In the genomic region with DNA sequence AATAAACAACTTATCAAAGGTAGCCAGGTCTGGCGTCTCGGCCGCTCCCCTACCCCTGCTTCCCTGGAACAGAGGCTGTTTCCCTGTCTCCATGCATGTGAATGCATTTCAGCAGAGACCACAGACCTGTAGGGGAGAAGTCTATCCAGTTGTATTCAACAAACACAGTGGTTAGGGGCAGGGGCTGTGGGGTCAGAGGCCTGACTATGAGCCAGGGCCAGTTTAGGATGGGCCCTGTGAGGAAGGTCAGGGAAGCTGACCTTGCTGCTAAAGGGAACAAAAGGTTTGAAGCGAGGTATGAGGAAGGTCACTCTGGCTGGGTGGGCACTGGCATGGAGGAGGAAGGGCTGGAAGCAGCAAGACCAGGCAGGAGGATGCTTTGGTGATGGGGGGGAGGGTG, we compare ENCODE assay signal across 22 cellular contexts.
DNase-seq lines count a peak whose midpoint lies in the region; ATAC-seq and TF ChIP-seq lines count a peak whose summit lies in the region.
"Had no signal": no experiment of that assay in that cellular context is flagged by ENCODE, and none has a peak within 500 bp of the region (broad histone marks: within the 10 kb centered on the region; RNA-seq: fewer than 3 reads in every experiment).

No MANE protein-coding gene starts in this region.

- intact Hi-C loops in posterior vena cava (cut with DNase I): no loop called here

- peaks cover 2% of the 10 kb centered on the region for H3K36me3 Mint-ChIP-seq in central memory CD8-positive, alpha-beta T cell (ENCODE audit: insufficient read depth)
- peaks cover 1% of the 10 kb centered on the region for H3K36me3 Mint-ChIP-seq in mesothelial cell of epicardium
- H3K36me3 Mint-ChIP-seq: activated CD4-positive, alpha-beta memory T cell treated with anti-CD3 and anti-CD28 coated beads for 36 hours; CD8-positive, alpha-beta memory T cell had no signal

- H3K27me3 ChIP-seq in cardiac muscle cell (no peaks in the 10 kb centered on the region), right atrium auricular region (no peaks in the 10 kb centered on the region), suprapubic skin (no peaks in the 10 kb centered on the region)
- H3K27me3 ChIP-seq: adrenal gland, ovary, thyroid gland had no signal

- H3K4me1 ChIP-seq in cardiac muscle cell (ENCODE audit: low read depth) (peaks cover 9% of the 10 kb centered on the region), right atrium auricular region (peaks cover 0 to 20% of the 10 kb centered on the region in 2 donors), suprapubic skin (no peaks in the 10 kb centered on the region)
- H3K4me1 ChIP-seq: adrenal gland had no signal

- H3K27ac ChIP-seq in cardiac muscle cell (peak overlapping the region; percentile 43), right atrium auricular region (no peak overlapping the region), suprapubic skin (no peak overlapping the region)
- H3K27ac ChIP-seq: adrenal gland, ovary, thyroid gland had no signal

- H3K27me3 Mint-ChIP-seq in central memory CD8-positive, alpha-beta T cell: no peaks in the 10 kb centered on the region
- H3K27me3 Mint-ChIP-seq in mesothelial cell of epicardium (ENCODE audit: low read depth): no peaks in the 10 kb centered on the region
- H3K27me3 Mint-ChIP-seq: activated CD4-positive, alpha-beta memory T cell treated with anti-CD3 and anti-CD28 coated beads for 36 hours; CD8-positive, alpha-beta memory T cell; stimulated activated naive CD8-positive, alpha-beta T cell treated with anti-CD3 and anti-CD28 coated beads, Interleukin-15, Interleukin-2, amounts not matched to agents 100 ng/mL and 50 ng/mL, for 24 hours had no signal

- H3K4me3 ChIP-seq in cardiac muscle cell (no peak overlapping the region), right atrium auricular region (no peak overlapping the region), suprapubic skin (no peak overlapping the region)
- H3K4me3 ChIP-seq: adrenal gland, ovary, thyroid gland had no signal

- H3K4me3 Mint-ChIP-seq in central memory CD8-positive, alpha-beta T cell: peak overlapping the region; percentile 23
- peak overlapping the region; percentile 45 for H3K4me3 Mint-ChIP-seq in mesothelial cell of epicardium
- H3K4me3 Mint-ChIP-seq: activated CD4-positive, alpha-beta memory T cell treated with anti-CD3 and anti-CD28 coated beads for 36 hours; HFFc6; stimulated activated naive CD8-positive, alpha-beta T cell treated with anti-CD3 and anti-CD28 coated beads, Interleukin-15, Interleukin-2, amounts not matched to agents 100 ng/mL and 50 ng/mL, for 24 hours had no signal

- no peak for TF ChIP-seq EP300 in suprapubic skin (IDR thresholded peaks at IDR 0.05)

- TF ChIP-seq CTCF in cardiac muscle cell (IDR thresholded peaks at IDR 0.05; ENCODE audit: low read depth, low read length) (no peak), right atrium auricular region (IDR thresholded peaks at IDR 0.05) (no peak), mesothelial cell of epicardium (IDR thresholded peaks at IDR 0.05; ENCODE audit: unreplicated experiment) (no peak), suprapubic skin (IDR thresholded peaks at IDR 0.05) (no peak)

- no peak overlapping the region for H3K27ac Mint-ChIP-seq in central memory CD8-positive, alpha-beta T cell (ENCODE audit: low read depth)
- peak overlapping the region; percentile 88 for H3K27ac Mint-ChIP-seq in mesothelial cell of epicardium
- H3K27ac Mint-ChIP-seq: activated CD4-positive, alpha-beta memory T cell treated with anti-CD3 and anti-CD28 coated beads for 36 hours; HFFc6; stimulated activated naive CD8-positive, alpha-beta T cell treated with anti-CD3 and anti-CD28 coated beads, Interleukin-15, Interleukin-2, amounts not matched to agents 100 ng/mL and 50 ng/mL, for 24 hours had no signal

- no peaks in the 10 kb centered on the region for H3K9me3 Mint-ChIP-seq in central memory CD8-positive, alpha-beta T cell
- no peaks in the 10 kb centered on the region for H3K9me3 Mint-ChIP-seq in mesothelial cell of epicardium
- H3K9me3 Mint-ChIP-seq: activated CD4-positive, alpha-beta memory T cell treated with anti-CD3 and anti-CD28 coated beads for 36 hours; HFFc6; stimulated activated naive CD8-positive, alpha-beta T cell treated with anti-CD3 and anti-CD28 coated beads, Interleukin-15, Interleukin-2, amounts not matched to agents 100 ng/mL and 50 ng/mL, for 24 hours had no signal

- H3K9me3 ChIP-seq in cardiac muscle cell (ENCODE audit: low read depth): no peaks in the 10 kb centered on the region
- H3K9me3 ChIP-seq in right atrium auricular region: no peaks in the 10 kb centered on the region
- H3K9me3 ChIP-seq in suprapubic skin: no peaks in the 10 kb centered on the region
- H3K9me3 ChIP-seq: adrenal gland, ovary, thyroid gland had no signal

- no peak for TF ChIP-seq POLR2A in suprapubic skin (IDR thresholded peaks at IDR 0.05)

- peaks cover 14% of the 10 kb centered on the region for H3K4me1 Mint-ChIP-seq in central memory CD8-positive, alpha-beta T cell
- peaks cover 36% of the 10 kb centered on the region for H3K4me1 Mint-ChIP-seq in mesothelial cell of epicardium

- H3K36me3 ChIP-seq in cardiac muscle cell (no peaks in the 10 kb centered on the region), right atrium auricular region (no peaks in the 10 kb centered on the region), suprapubic skin (no peaks in the 10 kb centered on the region)
- H3K36me3 ChIP-seq: adrenal gland, ovary, thyroid gland had no signal

- over 99% methylated on average over 4 of the region's 4 CpGs for WGBS in suprapubic skin

- DNase-seq in cardiac muscle cell (ENCODE audit: low read depth in 1 of 2, low spot score in 1 of 2) (no peak), right atrium auricular region (ENCODE audit: low spot score) (no peak), mesothelial cell of epicardium (ENCODE audit: low spot score in 2 of 2, unreplicated experiment in 2 of 2) (no peak), suprapubic skin (ENCODE audit: low spot score in 2 of 2) (peak; percentile 51 to 57), glomerular visceral epithelial cell (ENCODE audit: extremely low spot score) (no peak), posterior vena cava (ENCODE audit: low spot score) (no peak)
- no peak for DNase-seq in central memory CD8-positive, alpha-beta T cell (ENCODE audit: low spot score in 2 of 2)
- DNase-seq: activated CD4-positive, alpha-beta memory T cell treated with anti-CD3 and anti-CD28 coated beads for 36 hours; activated CD8-positive, alpha-beta memory T cell treated with anti-CD3 and anti-CD28 coated beads, Interleukin-2, amount 50 U/mL, for 48 hours; adrenal gland; dermis blood vessel endothelial cell; HFFc6; IMR-90; NCI-H1092 treated with DMSO at 0.1 percent for 48 hours; NCI-H187 treated with DMSO at 0.1 percent for 48 hours; NCI-H2227 treated with DMSO at 0.1 percent for 48 hours; ovary; T1000 had no signal

- ATAC-seq in central memory CD8-positive, alpha-beta T cell (replicated peaks; ENCODE audit: extremely low read depth, poor library complexity, severe bottlenecking): no peak
- ATAC-seq in GM21381 (IDR thresholded peaks at IDR 0.05; ENCODE audit: unreplicated experiment): no peak

Comparison
In these comparisons a context has a peak if more than half of its experiments do, and no peak if none do; other contexts are left out.
1. DNase-seq: peak in suprapubic skin (2 of 2); none in cardiac muscle cell (0 of 2), right atrium auricular region (single experiment), central memory CD8-positive, alpha-beta T cell (0 of 2), mesothelial cell of epicardium (0 of 2), glomerular visceral epithelial cell (single experiment) and posterior vena cava (single experiment).